13 cellular contexts compared by ENCODE assay signal in the genomic region with DNA sequence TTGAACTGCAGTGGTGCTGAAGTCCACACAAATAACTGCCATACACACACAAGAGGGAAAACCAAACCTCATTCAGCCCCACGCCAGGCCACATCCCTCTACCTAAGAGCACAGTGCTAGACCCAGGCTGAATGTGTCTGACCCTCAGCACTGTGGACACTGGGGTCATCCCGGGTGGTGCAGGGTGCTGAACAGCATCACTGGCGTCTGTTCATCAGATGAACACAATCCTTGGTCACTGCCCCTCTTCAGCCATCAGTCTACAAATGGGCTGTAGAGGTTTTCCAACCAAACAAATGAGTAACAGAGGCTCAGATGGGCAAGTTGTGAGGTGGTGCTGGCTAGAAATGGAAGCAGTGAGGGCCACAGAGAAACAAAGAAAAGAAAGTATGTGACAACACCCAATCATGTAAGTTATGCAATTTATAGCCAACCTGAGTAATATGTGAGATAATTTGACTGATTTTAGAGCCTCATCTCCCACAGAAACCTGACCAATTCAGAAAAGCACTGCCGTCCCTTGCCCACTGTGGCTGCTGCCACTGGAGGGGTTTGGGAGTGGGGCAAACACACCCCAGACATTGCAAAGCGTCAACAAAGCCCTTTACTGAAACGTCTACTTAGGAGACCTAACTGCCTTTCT. TPM values are rescaled to one million over a fixed set of nuclear protein-coding genes. Genes with fewer than 3 reads are reported as not detected.
DNase-seq lines count a peak whose midpoint lies in the region; ATAC-seq and TF ChIP-seq lines count a peak whose summit lies in the region.
"Had no signal": no experiment of that assay in that cellular context is flagged by ENCODE, and none has a peak within 500 bp of the region (broad histone marks: within the 10 kb centered on the region; RNA-seq: fewer than 3 reads in every experiment).

No MANE protein-coding gene starts in this region.

- peaks cover 3 to 38% of the 10 kb centered on the region in 2 donors for H3K4me1 ChIP-seq in ascending aorta

- H3K27ac Mint-ChIP-seq in activated CD8-positive, alpha-beta memory T cell treated with anti-CD3 and anti-CD28 coated beads, Interleukin-2, amount 10 ng/mL, durations not matched to agents 7 days and 5 days: peak overlapping the region; percentile 11
- H3K27ac Mint-ChIP-seq in glutamatergic neuron (ENCODE audit: unreplicated experiment): peak overlapping the region; percentile 81
- H3K27ac Mint-ChIP-seq in stimulated activated memory B cell treated with anti-CD40 and anti-IgM and Interleukin-4, amounts not matched to agents 10 μg/mL and 1 μg/mL and 100 μg/mL, for 72 hours: peak overlapping the region; percentile 50

- no peaks in the 10 kb centered on the region for H3K36me3 ChIP-seq in ascending aorta

- ATAC-seq in activated CD8-positive, alpha-beta memory T cell treated with anti-CD3 and anti-CD28 coated beads, Interleukin-2, amount 10 ng/mL, durations not matched to agents 7 days and 5 days: no peak
- ATAC-seq in stimulated activated memory B cell treated with anti-CD40 and anti-IgM and Interleukin-4, amounts not matched to agents 10 μg/mL and 1 μg/mL and 100 μg/mL, for 72 hours: no peak
- no peak for ATAC-seq in HG02759 (IDR thresholded peaks at IDR 0.05; ENCODE audit: unreplicated experiment)

- H3K9me3 ChIP-seq in ascending aorta: no peaks in the 10 kb centered on the region

- no peak for DNase-seq in activated CD8-positive, alpha-beta memory T cell treated with anti-CD3 and anti-CD28 coated beads, Interleukin-2, amount 10 ng/mL, durations not matched to agents 7 days and 5 days
- no peak for DNase-seq in activated CD8-positive, alpha-beta memory T cell treated with anti-CD3 and anti-CD28 coated beads for 24 hours
- DNase-seq in RWPE1 (ENCODE audit: low spot score) (no peak), glutamatergic neuron (no peak), ascending aorta (ENCODE audit: low spot score in 2 of 2) (no peak), NOMO-1 treated with dmso at 0.1 percent for 144 hours (lab: John Stamatoyannopoulos, UW; ENCODE audit: unreplicated experiment) (no peak)
- DNase-seq: activated CD8-positive, alpha-beta memory T cell treated with anti-CD3 and anti-CD28 coated beads, Interleukin-2, amount 50 U/mL, for 4 hours; NK-92 treated with Interleukin-12 subunit alpha and Interleukin-12 subunit beta, amount 100 ng/mL, for 24 hours; stimulated activated CD4-positive, alpha-beta T cell treated with anti-CD3 and anti-CD28 coated beads, Interleukin-15, amount 100 ng/mL, for 24 hours; T-helper 1 cell had no signal

- no peaks in the 10 kb centered on the region for H3K9me3 Mint-ChIP-seq in activated CD8-positive, alpha-beta memory T cell treated with anti-CD3 and anti-CD28 coated beads, Interleukin-2, amount 10 ng/mL, durations not matched to agents 7 days and 5 days (ENCODE audit: low read depth)
- H3K9me3 Mint-ChIP-seq in glutamatergic neuron (ENCODE audit: unreplicated experiment): peaks cover 12% of the 10 kb centered on the region
- no peaks in the 10 kb centered on the region for H3K9me3 Mint-ChIP-seq in stimulated activated memory B cell treated with anti-CD40 and anti-IgM and Interleukin-4, amounts not matched to agents 10 μg/mL and 1 μg/mL and 100 μg/mL, for 72 hours

- POLR2A ChIA-PET in RWPE1 (lab: Yijun Ruan, JAX; ENCODE audit: low non-redundant PET): no interaction called here

- peak overlapping the region; percentile 58 for H3K27ac ChIP-seq in RWPE1
- H3K27ac ChIP-seq in ascending aorta: no peak overlapping the region

- TF ChIP-seq CTCF in RWPE1 (conservative IDR thresholded peaks at IDR 0.05; ENCODE audit: low read depth) (no peak), glutamatergic neuron (IDR thresholded peaks at IDR 0.05; ENCODE audit: partially characterized antibody, unreplicated experiment) (no peak), ascending aorta (IDR thresholded peaks at IDR 0.05) (no peak)

- intact Hi-C loops in ascending aorta (cut with DNase I): no loop called here

- H3K36me3 Mint-ChIP-seq in activated CD8-positive, alpha-beta memory T cell treated with anti-CD3 and anti-CD28 coated beads, Interleukin-2, amount 10 ng/mL, durations not matched to agents 7 days and 5 days: peaks cover 25% of the 10 kb centered on the region
- no peaks in the 10 kb centered on the region for H3K36me3 Mint-ChIP-seq in glutamatergic neuron (ENCODE audit: unreplicated experiment)
- peaks cover 5% of the 10 kb centered on the region for H3K36me3 Mint-ChIP-seq in stimulated activated memory B cell treated with anti-CD40 and anti-IgM and Interleukin-4, amounts not matched to agents 10 μg/mL and 1 μg/mL and 100 μg/mL, for 72 hours

- CTCF ChIA-PET in activated CD8-positive, alpha-beta memory T cell treated with anti-CD3 and anti-CD28 coated beads, Interleukin-2, amount 10 ng/mL, durations not matched to agents 7 days and 5 days (lab: Charles Lee): no interaction called here
- CTCF ChIA-PET in RWPE1 (lab: Yijun Ruan, JAX): no interaction called here

- H3K4me3 Mint-ChIP-seq in activated CD8-positive, alpha-beta memory T cell treated with anti-CD3 and anti-CD28 coated beads, Interleukin-2, amount 10 ng/mL, durations not matched to agents 7 days and 5 days: no peak overlapping the region
- peak overlapping the region; percentile 47 for H3K4me3 Mint-ChIP-seq in glutamatergic neuron (ENCODE audit: unreplicated experiment)
- no peak overlapping the region for H3K4me3 Mint-ChIP-seq in stimulated activated memory B cell treated with anti-CD40 and anti-IgM and Interleukin-4, amounts not matched to agents 10 μg/mL and 1 μg/mL and 100 μg/mL, for 72 hours

- no peaks in the 10 kb centered on the region for H3K27me3 ChIP-seq in ascending aorta

- H3K27me3 Mint-ChIP-seq in activated CD8-positive, alpha-beta memory T cell treated with anti-CD3 and anti-CD28 coated beads, Interleukin-2, amount 10 ng/mL, durations not matched to agents 7 days and 5 days: no peaks in the 10 kb centered on the region
- peaks cover 6% of the 10 kb centered on the region for H3K27me3 Mint-ChIP-seq in glutamatergic neuron (ENCODE audit: unreplicated experiment)
- H3K27me3 Mint-ChIP-seq in stimulated activated memory B cell treated with anti-CD40 and anti-IgM and Interleukin-4, amounts not matched to agents 10 μg/mL and 1 μg/mL and 100 μg/mL, for 72 hours: no peaks in the 10 kb centered on the region

- H3K4me3 ChIP-seq in ascending aorta: no peak overlapping the region

- H3K4me1 Mint-ChIP-seq in activated CD8-positive, alpha-beta memory T cell treated with anti-CD3 and anti-CD28 coated beads, Interleukin-2, amount 10 ng/mL, durations not matched to agents 7 days and 5 days: peaks cover 59% of the 10 kb centered on the region
- H3K4me1 Mint-ChIP-seq in glutamatergic neuron (ENCODE audit: low read depth, unreplicated experiment): peaks cover 38% of the 10 kb centered on the region
- peaks cover 80% of the 10 kb centered on the region for H3K4me1 Mint-ChIP-seq in stimulated activated memory B cell treated with anti-CD40 and anti-IgM and Interleukin-4, amounts not matched to agents 10 μg/mL and 1 μg/mL and 100 μg/mL, for 72 hours

RNA-seq across cellular contexts. Expression of gene GNB1, which starts 27.9 kb away (rescaled TPM):
- total RNA-seq in activated CD8-positive, alpha-beta memory T cell treated with anti-CD3 and anti-CD28 coated beads, Interleukin-2, amount 10 ng/mL, durations not matched to agents 7 days and 5 days: 100 to 1,000 TPM; 426 to 473 TPM
- 734 TPM for total RNA-seq in glutamatergic neuron (ENCODE audit: unreplicated experiment)
- total RNA-seq in ascending aorta: 170 TPM

RNA-seq across cellular contexts. Expression of gene CALML6, which starts 52.0 kb away (rescaled TPM):
- under 1 TPM in 1 of 2 experiments, not detected in 1; 0.45 TPM for total RNA-seq in activated CD8-positive, alpha-beta memory T cell treated with anti-CD3 and anti-CD28 coated beads, Interleukin-2, amount 10 ng/mL, durations not matched to agents 7 days and 5 days
- total RNA-seq in glutamatergic neuron (ENCODE audit: unreplicated experiment) (5.2 TPM), ascending aorta (not detected)
- total RNA-seq: HT-29 had no signal

RNA-seq across cellular contexts. Expression of gene TMEM52, which starts 56.1 kb away (rescaled TPM):
- total RNA-seq in activated CD8-positive, alpha-beta memory T cell treated with anti-CD3 and anti-CD28 coated beads, Interleukin-2, amount 10 ng/mL, durations not matched to agents 7 days and 5 days: not detected
- 5.4 TPM for total RNA-seq in glutamatergic neuron (ENCODE audit: unreplicated experiment)
- not detected for total RNA-seq in ascending aorta

Comparison
In these comparisons a context has a peak if more than half of its experiments do, and no peak if none do; other contexts are left out.
1. H3K27ac Mint-ChIP-seq: peak in every context shown above with its lines; median percentile 81 in glutamatergic neuron; 50 in stimulated activated memory B cell treated with anti-CD40 and anti-IgM and Interleukin-4, amounts not matched to agents 10 μg/mL and 1 μg/mL and 100 μg/mL, for 72 hours; 11 in activated CD8-positive, alpha-beta memory T cell treated with anti-CD3 and anti-CD28 coated beads, Interleukin-2, amount 10 ng/mL, durations not matched to agents 7 days and 5 days.